ENCODE assay signal across 7 cellular contexts in genomic region chr11:61752117-61752924, GRCh38. TPM values are rescaled to one million over a fixed set of nuclear protein-coding genes. Genes with fewer than 3 reads are reported as not detected.
DNase-seq lines count a peak whose midpoint lies in the region; ATAC-seq and TF ChIP-seq lines count a peak whose summit lies in the region.

Gene MYRF, plus strand, starts transcription at chr11:61752636. Its CDS starts 109 bp downstream, at chr11:61752745.

- H3K4me3 ChIP-seq in mesodermal cell (ENCODE audit: extremely low read depth, insufficient read depth, low read length, poor library complexity, severe bottlenecking) = peak within 1 kb of the TSS; percentile 68

- ATAC-seq in activated CD8-positive, alpha-beta T cell treated with anti-CD3 and anti-CD28 coated beads for 36 hours = peak; percentile 72
- ATAC-seq in HG03097 (IDR thresholded peaks at IDR 0.05; ENCODE audit: low FRiP score, unreplicated experiment) = no peak

- H3K27me3 Mint-ChIP-seq in activated CD8-positive, alpha-beta T cell treated with anti-CD3 and anti-CD28 coated beads for 36 hours = peaks cover 32% of the 10 kb centered on the region

- H3K4me3 Mint-ChIP-seq in activated CD8-positive, alpha-beta T cell treated with anti-CD3 and anti-CD28 coated beads for 36 hours = peak within 1 kb of the TSS; percentile 52

- peaks cover 21% of the 10 kb centered on the region for H3K4me1 Mint-ChIP-seq in activated CD8-positive, alpha-beta T cell treated with anti-CD3 and anti-CD28 coated beads for 36 hours (ENCODE audit: low read depth)

- in situ Hi-C loops in GM13976 (cut with MboI; ENCODE audit: low sequenced_read_pairs, unreplicated experiment) = no loop called here

- H3K36me3 ChIP-seq in mesodermal cell (ENCODE audit: control insufficient read depth, insufficient read depth, low read length) = peaks cover 2% of the 10 kb centered on the region

- DNase-seq in GM13976 (ENCODE audit: low spot score) (peak; percentile 86), NCI-H1105 (lab: John Stamatoyannopoulos, UW) (peak; percentile 16)
- DNase-seq in activated CD8-positive, alpha-beta T cell treated with anti-CD3 and anti-CD28 coated beads for 36 hours = peak; percentile 62
- peak; percentile 37 for DNase-seq in effector CD4-positive, alpha-beta T cell
- peak; percentile 4 to 28 for DNase-seq in stimulated activated CD8-positive, alpha-beta memory T cell treated with anti-CD3 and anti-CD28 coated beads, Interleukin-7, amount 100 ng/mL, for 1 hour (ENCODE audit: low read depth in 2 of 2)

- intact Hi-C loops in activated CD8-positive, alpha-beta T cell treated with anti-CD3 and anti-CD28 coated beads for 36 hours (cut with micrococcal nuclease) = no loop called here

- POLR2A ChIA-PET in activated CD8-positive, alpha-beta T cell treated with anti-CD3 and anti-CD28 coated beads for 36 hours (lab: Charles Lee) = interaction anchor here (0.9 kb wide), 1 partner anchor 23 kb away, joined by 3 read pairs; no protein-coding TSS in a partner anchor

- H3K9me3 Mint-ChIP-seq in activated CD8-positive, alpha-beta T cell treated with anti-CD3 and anti-CD28 coated beads for 36 hours = no peaks in the 10 kb centered on the region

- H3K9me3 ChIP-seq in mesodermal cell (ENCODE audit: control insufficient read depth, low read length) = no peaks in the 10 kb centered on the region

- H3K27ac Mint-ChIP-seq in activated CD8-positive, alpha-beta T cell treated with anti-CD3 and anti-CD28 coated beads for 36 hours = no peak within 1 kb of the TSS

- CTCF ChIA-PET in activated CD8-positive, alpha-beta T cell treated with anti-CD3 and anti-CD28 coated beads for 36 hours (lab: Charles Lee) = interaction anchor here (0.9 to 1.9 kb wide), 6 partner anchors 10 to 45 kb away, joined by 3 to 7 read pairs (median 4); no protein-coding TSS in a partner anchor

- TF ChIP-seq CTCF in GM13976 (IDR thresholded peaks at IDR 0.05; ENCODE audit: borderline replicate concordance, control extremely low read depth, extremely low read depth, insufficient read depth, missing control alignments) = peak; percentile 89
- TF ChIP-seq CTCF in activated CD8-positive, alpha-beta T cell treated with anti-CD3 and anti-CD28 coated beads for 36 hours (IDR thresholded peaks at IDR 0.05) = peak; percentile 55

- no peaks in the 10 kb centered on the region for H3K36me3 Mint-ChIP-seq in activated CD8-positive, alpha-beta T cell treated with anti-CD3 and anti-CD28 coated beads for 36 hours (ENCODE audit: low read depth)

- no peak within 1 kb of the TSS for H3K27ac ChIP-seq in mesodermal cell (ENCODE audit: low read depth, low read length, severe bottlenecking)

- H3K4me1 ChIP-seq in mesodermal cell (ENCODE audit: control insufficient read depth, insufficient read depth, low read length, poor library complexity, severe bottlenecking) = peaks cover 69% of the 10 kb centered on the region

- WGBS in mesodermal cell (ENCODE audit: insufficient coverage in 2 of 2), 2 experiments = 2 to 12% methylated on average over 56 to 57 of the region's 93 CpGs

RNA-seq across cellular contexts. Expression of gene MYRF, which starts in this region (rescaled TPM):
- total RNA-seq in activated CD8-positive, alpha-beta T cell treated with anti-CD3 and anti-CD28 coated beads for 36 hours = 1 to 10 TPM in 1 of 2 experiments, under 1 TPM in 1; 0.97 to 1.6 TPM
- polyA plus RNA-seq in mesodermal cell (2013, experiment 1 of 2) = 69.9 TPM
- 71.1 TPM for polyA plus RNA-seq in mesodermal cell (2013, experiment 2 of 2)

Comparison
In these comparisons a context has a peak if more than half of its experiments do, and no peak if none do; other contexts are left out.
1. DNase-seq: peak in every context shown above with its lines; median percentile 86 in GM13976; 62 in activated CD8-positive, alpha-beta T cell treated with anti-CD3 and anti-CD28 coated beads for 36 hours; 37 in effector CD4-positive, alpha-beta T cell; 16 in NCI-H1105; 16 in stimulated activated CD8-positive, alpha-beta memory T cell treated with anti-CD3 and anti-CD28 coated beads, Interleukin-7, amount 100 ng/mL, for 1 hour.